ENCODE assay signal across 28 cellular contexts in the genomic region with DNA sequence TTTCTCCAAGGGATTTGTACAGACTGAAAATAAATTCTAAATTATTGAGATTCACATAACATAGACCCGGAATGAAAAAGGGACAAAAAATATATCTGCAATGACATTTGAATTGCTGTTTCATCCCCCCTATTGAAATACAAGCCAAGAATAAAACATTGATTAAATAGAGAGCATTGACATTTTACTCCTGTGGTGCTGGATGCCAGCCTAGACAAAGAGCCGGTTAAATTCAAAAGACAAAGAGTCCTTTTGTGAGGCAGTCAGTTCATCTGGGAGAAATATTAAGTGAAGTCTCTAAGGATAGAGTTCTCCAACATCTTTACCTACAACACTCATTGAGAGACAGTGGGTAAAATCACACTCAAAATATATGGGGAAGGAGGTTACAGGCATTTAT.
"Had no signal": no experiment of that assay in that cellular context is flagged by ENCODE, and none has a peak within 500 bp of the region (broad histone marks: within the 10 kb centered on the region; RNA-seq: fewer than 3 reads in every experiment).

No MANE protein-coding gene starts in this region.

- H3K27me3 Mint-ChIP-seq: activated naive CD8-positive, alpha-beta T cell treated with anti-CD3 and anti-CD28 coated beads, Interleukin-2, amount 50 U/mL, for 24 hours; dendritic cell treated with granulocyte-macrophage colony-stimulating factor and Interleukin-4, amounts not matched to agents 40 ng/mL and 50 ng/mL, for 4 days; stimulated activated naive CD8-positive, alpha-beta T cell treated with anti-CD3 and anti-CD28 coated beads, Interleukin-15, Interleukin-2, amounts not matched to agents 100 ng/mL and 50 ng/mL, for 24 hours; T-cell had no signal

- H3K27ac ChIP-seq: cardiac muscle cell, esophagus squamous epithelium, gastroesophageal sphincter, heart left ventricle, neutrophil, ovary, psoas muscle, tibial artery, VCaP had no signal

- H3K4me1 Mint-ChIP-seq: activated naive CD8-positive, alpha-beta T cell treated with anti-CD3 and anti-CD28 coated beads, Interleukin-2, amount 50 U/mL, for 24 hours; naive thymus-derived CD4-positive, alpha-beta T cell; T-cell had no signal

- H3K4me3 ChIP-seq: cardiac muscle cell, esophagus squamous epithelium, gastroesophageal sphincter, heart left ventricle, ovary, psoas muscle, tibial artery had no signal

- ATAC-seq: activated CD8-positive, alpha-beta T cell treated with anti-CD3 and anti-CD28 coated beads, Interleukin-2, amount 10 ng/mL, durations not matched to agents 7 days and 5 days; activated naive CD8-positive, alpha-beta T cell treated with anti-CD3 and anti-CD28 coated beads, Interleukin-2, amount 50 U/mL, for 24 hours; gastroesophageal sphincter; heart left ventricle; left cardiac atrium; naive thymus-derived CD4-positive, alpha-beta T cell; psoas muscle; right cardiac atrium; T-cell had no signal

- H3K36me3 Mint-ChIP-seq: T-cell had no signal

- H3K27me3 ChIP-seq: cardiac muscle cell, esophagus squamous epithelium, gastroesophageal sphincter, heart left ventricle, neutrophil, ovary, tibial artery had no signal

- H3K36me3 ChIP-seq: cardiac muscle cell, esophagus squamous epithelium, heart left ventricle, neutrophil, ovary had no signal

- H3K4me3 Mint-ChIP-seq: activated CD8-positive, alpha-beta T cell treated with anti-CD3 and anti-CD28 coated beads, Interleukin-2, amount 10 ng/mL, durations not matched to agents 7 days and 5 days; activated naive CD8-positive, alpha-beta T cell treated with anti-CD3 and anti-CD28 coated beads, Interleukin-2, amount 50 U/mL, for 24 hours; activated T-helper 1 cell treated with anti-CD3 and anti-CD28 coated beads, Interleukin-12 subunit alpha, Interleukin-12 subunit beta, Interleukin-2, Interleukin-4 antibody, amounts not matched to agents 30 ng/mL and 10 ng/mL and 1 ng/mL, durations not matched to agents 14 hours and 24 hours and 36 hours; dendritic cell treated with granulocyte-macrophage colony-stimulating factor and Interleukin-4, amounts not matched to agents 40 ng/mL and 50 ng/mL, for 4 days; naive thymus-derived CD4-positive, alpha-beta T cell; stimulated activated naive CD8-positive, alpha-beta T cell treated with anti-CD3 and anti-CD28 coated beads, Interleukin-15, Interleukin-2, amounts not matched to agents 100 ng/mL and 50 ng/mL, for 24 hours; T-cell; T-helper 2 cell treated with Interferon-gamma antibody and Interleukin-4, amounts not matched to agents 5 μg/mL and 100 μg/mL, for 36 hours had no signal

- H3K9me3 ChIP-seq: esophagus squamous epithelium, gastroesophageal sphincter, heart left ventricle, neutrophil, ovary, psoas muscle, tibial artery had no signal

- H3K27ac Mint-ChIP-seq: activated CD8-positive, alpha-beta T cell treated with anti-CD3 and anti-CD28 coated beads, Interleukin-2, amount 10 ng/mL, durations not matched to agents 7 days and 5 days; activated naive CD8-positive, alpha-beta T cell treated with anti-CD3 and anti-CD28 coated beads, Interleukin-2, amount 50 U/mL, for 24 hours; activated T-helper 1 cell treated with anti-CD3 and anti-CD28 coated beads, Interleukin-12 subunit alpha, Interleukin-12 subunit beta, Interleukin-2, Interleukin-4 antibody, amounts not matched to agents 30 ng/mL and 10 ng/mL and 1 ng/mL, durations not matched to agents 14 hours and 24 hours and 36 hours; dendritic cell treated with granulocyte-macrophage colony-stimulating factor and Interleukin-4, amounts not matched to agents 40 ng/mL and 50 ng/mL, for 4 days; naive thymus-derived CD4-positive, alpha-beta T cell; stimulated activated naive CD8-positive, alpha-beta T cell treated with anti-CD3 and anti-CD28 coated beads, Interleukin-15, Interleukin-2, amounts not matched to agents 100 ng/mL and 50 ng/mL, for 24 hours; T-cell; T-helper 2 cell treated with Interferon-gamma antibody and Interleukin-4, amounts not matched to agents 5 μg/mL and 100 μg/mL, for 36 hours had no signal

- H3K4me1 ChIP-seq: esophagus squamous epithelium had no signal

- DNase-seq: activated CD4-positive, alpha-beta T cell treated with anti-CD3 and anti-CD28 coated beads, Interleukin-2, amount 50 U/mL, for 1 hour; activated CD4-positive, CD25-positive, alpha-beta regulatory T cell treated with anti-CD3 and anti-CD28 coated beads, Interleukin-2, amount 50 U/mL, for 72 hours; activated CD8-positive, alpha-beta T cell treated with anti-CD3 and anti-CD28 coated beads, Interleukin-2, amount 10 ng/mL, durations not matched to agents 7 days and 5 days; activated gamma-delta T cell; activated naive CD4-positive, alpha-beta T cell treated with anti-CD3 and anti-CD28 coated beads, Interleukin-2, amount 50 U/mL, for 16 hours; activated naive CD8-positive, alpha-beta T cell treated with anti-CD3 and anti-CD28 coated beads, Interleukin-2, amount 50 U/mL, for 24 hours; effector memory CD4-positive, alpha-beta T cell; esophagus squamous epithelium; heart left ventricle; islet precursor cell; left cardiac atrium; mesenchymal stem cell; naive thymus-derived CD4-positive, alpha-beta T cell; ovary; psoas muscle; right cardiac atrium; stimulated activated CD4-positive, alpha-beta T cell treated with anti-CD3 and anti-CD28 coated beads, Interleukin-12 subunit alpha, Interleukin-12 subunit beta, amount 100 ng/mL, for 4 hours; stimulated activated CD4-positive, alpha-beta T cell treated with anti-CD3 and anti-CD28 coated beads, Interleukin-4, amount 100 ng/mL, for 4 hours; T-cell; tibial artery had no signal
